ENCODE assay signal across 1 cellular context in the genomic region with DNA sequence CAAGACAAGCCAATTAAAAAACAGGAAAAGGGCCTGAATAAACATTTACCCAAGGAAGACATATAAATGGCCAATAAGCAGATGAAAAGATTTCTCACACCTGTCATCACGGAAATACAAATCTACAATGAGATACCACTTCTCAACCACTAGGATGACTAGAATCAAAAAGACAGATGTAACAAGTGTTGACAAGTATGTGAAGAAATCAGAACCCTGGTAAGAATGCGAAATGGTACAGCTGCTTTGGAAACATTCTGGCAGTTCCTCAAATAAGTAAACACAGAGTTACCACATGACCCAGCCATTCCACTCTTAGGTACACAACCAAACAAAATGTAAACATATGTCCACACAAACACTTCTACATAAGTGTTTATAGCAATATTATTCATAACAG.
TF ChIP-seq lines count a peak whose summit lies in the region.

No MANE protein-coding gene starts in this region.

TF ChIP-seq in K562, 482 proteins besides CTCF, POLR2A, EP300 and RAD21 (continued from another document):
- TF ChIP-seq FOXA3 (CRISPR knock-in tag; conservative IDR thresholded peaks at IDR 0.05 in 1 of 2, IDR thresholded peaks at IDR 0.05 in 1 of 2) (0 out of 4 replicates have a peak, but pooled peaks of 1 of the 2 experiments have one; percentile 13), PRDM10 (IDR thresholded peaks at IDR 0.05; ENCODE audit: partially characterized antibody) (peak; percentile 16), ZNF324 (CRISPR knock-in tag; IDR thresholded peaks at IDR 0.05) (no peak), MEIS2 (IDR thresholded peaks at IDR 0.05; ENCODE audit: partially characterized antibody) (peak; percentile 20)
